21 cellular contexts compared by ENCODE assay signal in genomic region chr1:125086611-125087010, GRCh38.
"Had no signal": no experiment of that assay in that cellular context is flagged by ENCODE, and none has a peak within 500 bp of the region (broad histone marks: within the 10 kb centered on the region; RNA-seq: fewer than 3 reads in every experiment).

No MANE protein-coding gene starts in this region.

- DNase-seq: activated CD4-positive, alpha-beta T cell treated with anti-CD3 and anti-CD28 coated beads for 48 hours; activated CD4-positive, alpha-beta T cell treated with anti-CD3 and anti-CD28 coated beads, Interleukin-2, amount 50 U/mL, for 4 hours; activated CD4-positive, CD25-positive, alpha-beta regulatory T cell treated with anti-CD3 and anti-CD28 coated beads, Interleukin-2, amount 50 U/mL, for 72 hours; activated CD8-positive, alpha-beta memory T cell treated with anti-CD3 and anti-CD28 coated beads, Interleukin-2, amount 50 U/mL, for 48 hours; activated CD8-positive, alpha-beta T cell treated with anti-CD3 and anti-CD28 coated beads, Interleukin-2, amount 10 ng/mL, durations not matched to agents 7 days and 5 days; activated effector memory CD4-positive, alpha-beta T cell treated with Interleukin-2 at 50 U/mL for 16 hours; activated naive CD4-positive, alpha-beta T cell treated with anti-CD3 and anti-CD28 coated beads for 36 hours; Kasumi-1; NCI-H1092 treated with DMSO at 0.1 percent for 48 hours; NCI-H1417 treated with DMSO at 0.1 percent for 48 hours; NCI-H1694 treated with DMSO at 0.1 percent for 48 hours; NCI-H2081; NCI-H510A treated with DMSO at 0.1 percent for 48 hours; NCI-H69; SIG-M5; T-helper 17 cell; T-helper 9 cell had no signal

- H3K4me3 Mint-ChIP-seq: activated CD8-positive, alpha-beta T cell treated with anti-CD3 and anti-CD28 coated beads, Interleukin-2, amount 10 ng/mL, durations not matched to agents 7 days and 5 days; activated naive CD4-positive, alpha-beta T cell treated with anti-CD3 and anti-CD28 coated beads for 36 hours; activated naive CD8-positive, alpha-beta T cell; brain; T-helper 17 cell; WTC11 had no signal

- H3K27ac Mint-ChIP-seq: activated CD8-positive, alpha-beta T cell treated with anti-CD3 and anti-CD28 coated beads, Interleukin-2, amount 10 ng/mL, durations not matched to agents 7 days and 5 days; activated naive CD4-positive, alpha-beta T cell treated with anti-CD3 and anti-CD28 coated beads for 36 hours; activated naive CD8-positive, alpha-beta T cell; brain; T-helper 17 cell; WTC11 had no signal

- H3K4me1 Mint-ChIP-seq: brain, T-helper 17 cell, WTC11 had no signal

- H3K4me3 ChIP-seq: K562 had no signal

- H3K27me3 Mint-ChIP-seq: activated naive CD8-positive, alpha-beta T cell; brain; T-helper 17 cell had no signal

- ATAC-seq: activated CD8-positive, alpha-beta T cell treated with anti-CD3 and anti-CD28 coated beads, Interleukin-2, amount 10 ng/mL, durations not matched to agents 7 days and 5 days; K562; T-helper 17 cell; WTC11 had no signal
